Comparison of ENCODE assay signal across 17 cellular contexts in genomic region chr2:176093889-176094232, GRCh38. TPM values are rescaled to one million over a fixed set of nuclear protein-coding genes. Genes with fewer than 3 reads are reported as not detected.
A peak's percentile ranks its signal among the peaks of the same experiment; 100 is the strongest.
DNase-seq lines count a peak whose midpoint lies in the region; ATAC-seq and TF ChIP-seq lines count a peak whose summit lies in the region.
"Had no signal": no experiment of that assay in that cellular context is flagged by ENCODE, and none has a peak within 500 bp of the region (broad histone marks: within the 10 kb centered on the region; RNA-seq: fewer than 3 reads in every experiment).

No MANE protein-coding gene starts in this region.

- CTCF ChIA-PET in PC-3 (lab: Charles Lee): no interaction called here
- CTCF ChIA-PET in CD8-positive, alpha-beta T cell (lab: Charles Lee): interaction anchor here (0.9 to 5.0 kb wide), 2 partner anchors 33 to 405 kb away, joined by 4 to 87 read pairs; no protein-coding TSS in a partner anchor

- no peaks in the 10 kb centered on the region for H3K9me3 ChIP-seq in PC-3 (ENCODE audit: low read length)
- no peaks in the 10 kb centered on the region for H3K9me3 ChIP-seq in iPS-15b (ENCODE audit: control insufficient read depth, insufficient read depth, low read length)
- H3K9me3 ChIP-seq in CD8-positive, alpha-beta T cell (ENCODE audit: low read length): peaks cover 3% of the 10 kb centered on the region
- H3K9me3 ChIP-seq: ascending aorta, neutrophil had no signal

- no peaks in the 10 kb centered on the region for H3F3A ChIP-seq in PC-3 (ENCODE audit: low read length, unreplicated experiment)

- no peak for TF ChIP-seq CTCF in PC-3 (conservative IDR thresholded peaks at IDR 0.05; ENCODE audit: low read depth, low read length)
- TF ChIP-seq CTCF in type B pancreatic cell (conservative IDR thresholded peaks at IDR 0.05): no peak
- TF ChIP-seq CTCF in CD8-positive, alpha-beta T cell (IDR thresholded peaks at IDR 0.05): no peak

- ATAC-seq in PC-3 (no peak), HG03139 (IDR thresholded peaks at IDR 0.05; ENCODE audit: unreplicated experiment) (no peak)
- no peak for ATAC-seq in CD8-positive, alpha-beta T cell
- ATAC-seq: sciatic nerve had no signal

- no peaks in the 10 kb centered on the region for H3K79me2 ChIP-seq in PC-3 (ENCODE audit: low read length)

- H3K4me3 ChIP-seq in PC-3 (ENCODE audit: low read length): peak overlapping the region; percentile 66; the same call in 1 of the 2 replicates
- H3K4me3 ChIP-seq in iPS-15b (ENCODE audit: low read depth, low read length): peak overlapping the region; percentile 46
- H3K4me3 ChIP-seq in CD8-positive, alpha-beta T cell (ENCODE audit: low read depth, low read length): no peak overlapping the region
- H3K4me3 ChIP-seq: lung had no signal

- H3K36me3 ChIP-seq in PC-3 (ENCODE audit: low read depth, low read length) (no peaks in the 10 kb centered on the region), iPS-15b (ENCODE audit: control insufficient read depth, insufficient read depth, low read length) (no peaks in the 10 kb centered on the region)
- no peaks in the 10 kb centered on the region for H3K36me3 ChIP-seq in CD8-positive, alpha-beta T cell (ENCODE audit: insufficient read depth, low read length)
- H3K36me3 ChIP-seq: ascending aorta, neutrophil had no signal

- H4K20me1 ChIP-seq in PC-3 (ENCODE audit: low read length): no peaks in the 10 kb centered on the region

- peak overlapping the region; percentile 84 for H3K4me2 ChIP-seq in PC-3 (ENCODE audit: low read length)

- H3K4me1 ChIP-seq in PC-3 (ENCODE audit: insufficient read depth, low read length) (peaks cover 5% of the 10 kb centered on the region; the same call in 1 of the 2 replicates), iPS-15b (ENCODE audit: control insufficient read depth, insufficient read depth, low read length) (peaks cover 3% of the 10 kb centered on the region)
- H3K4me1 ChIP-seq in CD8-positive, alpha-beta T cell (ENCODE audit: insufficient read depth, low read length): peaks cover 27% of the 10 kb centered on the region

- H3K9ac ChIP-seq in PC-3 (ENCODE audit: low read length) (no peak overlapping the region), iPS-15b (ENCODE audit: low read depth, low read length) (no peak overlapping the region)

- POLR2A ChIA-PET in PC-3 (lab: Charles Lee; ENCODE audit: unreplicated experiment): no interaction called here
- POLR2A ChIA-PET in CD8-positive, alpha-beta T cell (lab: Charles Lee): no interaction called here

- peak overlapping the region; percentile 66 for H3K27ac Mint-ChIP-seq in activated naive CD8-positive, alpha-beta T cell
- H3K27ac Mint-ChIP-seq in activated naive CD8-positive, alpha-beta T cell treated with anti-CD3 and anti-CD28 coated beads for 36 hours: no peak overlapping the region
- H3K27ac Mint-ChIP-seq in type B pancreatic cell: peak overlapping the region; percentile 14
- no peak overlapping the region for H3K27ac Mint-ChIP-seq in CD8-positive, alpha-beta T cell

- intact Hi-C loops in PC-3 (cut with micrococcal nuclease): loop anchor here (10.0 kb wide), 1 partner anchor 1059 kb away; no protein-coding TSS in a partner anchor
- intact Hi-C loops in CD8-positive, alpha-beta T cell (cut with DNase I, micrococcal nuclease): loop anchor here in 1 of 2 experiments (10.0 kb wide), 1 partner anchor 1059 kb away; no protein-coding TSS in a partner anchor

- H3K27me3 ChIP-seq in PC-3 (ENCODE audit: low read length) (peaks cover 35% of the 10 kb centered on the region), iPS-15b (ENCODE audit: control insufficient read depth, insufficient read depth, low read length) (peaks cover 91% of the 10 kb centered on the region)
- peaks cover 84% of the 10 kb centered on the region for H3K27me3 ChIP-seq in CD8-positive, alpha-beta T cell (ENCODE audit: insufficient read depth, low read length)

- peaks cover 4% of the 10 kb centered on the region for H3K9me3 Mint-ChIP-seq in activated naive CD8-positive, alpha-beta T cell (ENCODE audit: low read depth)
- peaks cover 3% of the 10 kb centered on the region for H3K9me3 Mint-ChIP-seq in activated naive CD8-positive, alpha-beta T cell treated with anti-CD3 and anti-CD28 coated beads for 36 hours
- no peaks in the 10 kb centered on the region for H3K9me3 Mint-ChIP-seq in type B pancreatic cell
- peaks cover 10% of the 10 kb centered on the region for H3K9me3 Mint-ChIP-seq in CD8-positive, alpha-beta T cell

- H3K27me3 Mint-ChIP-seq in activated naive CD8-positive, alpha-beta T cell: peaks cover 71% of the 10 kb centered on the region
- H3K27me3 Mint-ChIP-seq in activated naive CD8-positive, alpha-beta T cell treated with anti-CD3 and anti-CD28 coated beads for 36 hours: peaks cover 94% of the 10 kb centered on the region
- H3K27me3 Mint-ChIP-seq in type B pancreatic cell: peaks cover 94% of the 10 kb centered on the region
- H3K27me3 Mint-ChIP-seq in CD8-positive, alpha-beta T cell (ENCODE audit: low read depth): peaks cover 86% of the 10 kb centered on the region

- peaks cover 37% of the 10 kb centered on the region for H3K4me1 Mint-ChIP-seq in activated naive CD8-positive, alpha-beta T cell (ENCODE audit: low read depth)
- H3K4me1 Mint-ChIP-seq in activated naive CD8-positive, alpha-beta T cell treated with anti-CD3 and anti-CD28 coated beads for 36 hours: peaks cover 26% of the 10 kb centered on the region
- peaks cover 12% of the 10 kb centered on the region for H3K4me1 Mint-ChIP-seq in type B pancreatic cell (ENCODE audit: unreplicated experiment)
- peaks cover 32% of the 10 kb centered on the region for H3K4me1 Mint-ChIP-seq in CD8-positive, alpha-beta T cell (ENCODE audit: low read depth)

- H3K4me3 Mint-ChIP-seq in activated naive CD8-positive, alpha-beta T cell: peak overlapping the region; percentile 64
- H3K4me3 Mint-ChIP-seq in activated naive CD8-positive, alpha-beta T cell treated with anti-CD3 and anti-CD28 coated beads for 36 hours: no peak overlapping the region
- H3K4me3 Mint-ChIP-seq in type B pancreatic cell: peak overlapping the region; percentile 60
- H3K4me3 Mint-ChIP-seq in CD8-positive, alpha-beta T cell: no peak overlapping the region

- no peaks in the 10 kb centered on the region for H3K9me2 ChIP-seq in PC-3 (replicated peaks; ENCODE audit: low read length)

- BruUV-seq in PC-3 (replicated peaks; lab: Mats Ljungman, UMichigan): no TSS peak

- no peak for DNase-seq in activated naive CD8-positive, alpha-beta T cell treated with anti-CD3 and anti-CD28 coated beads for 36 hours
- no peak for DNase-seq in PC-3
- DNase-seq in type B pancreatic cell (ENCODE audit: extremely low spot score, unreplicated experiment): no peak
- DNase-seq in CD8-positive, alpha-beta T cell: no peak
- DNase-seq in Kasumi-1 (lab: John Stamatoyannopoulos, UW): no peak
- DNase-seq: activated T-cell treated with anti-CD3 and anti-CD28 coated beads for 4 hours, NCI-H187 had no signal

- no peak overlapping the region for H2AFZ ChIP-seq in PC-3 (ENCODE audit: low read length)

- no peak overlapping the region for H3K27ac ChIP-seq in PC-3 (ENCODE audit: low read length)
- no peak overlapping the region for H3K27ac ChIP-seq in CD8-positive, alpha-beta T cell (ENCODE audit: low read depth, low read length)
- H3K27ac ChIP-seq: ascending aorta, coronary artery, epithelial cell of prostate, neutrophil had no signal

- H3K36me3 Mint-ChIP-seq in activated naive CD8-positive, alpha-beta T cell: peaks cover 4% of the 10 kb centered on the region
- peaks cover 4% of the 10 kb centered on the region for H3K36me3 Mint-ChIP-seq in activated naive CD8-positive, alpha-beta T cell treated with anti-CD3 and anti-CD28 coated beads for 36 hours
- H3K36me3 Mint-ChIP-seq in type B pancreatic cell: no peaks in the 10 kb centered on the region
- H3K36me3 Mint-ChIP-seq in CD8-positive, alpha-beta T cell: no peaks in the 10 kb centered on the region

RNA-seq across cellular contexts. Expression of gene HOXD13, which starts 1.3 kb away (rescaled TPM):
- total RNA-seq in activated naive CD8-positive, alpha-beta T cell treated with anti-CD3 and anti-CD28 coated beads for 36 hours: not detected
- total RNA-seq in PC-3 (2014; rRNA removed) (0.36 and 0.46 TPM in 2 replicates), type B pancreatic cell (ENCODE audit: low replicate concordance) (0.31 and 0.43 TPM in 2 replicates)
- total RNA-seq in CD8-positive, alpha-beta T cell: not detected
- total RNA-seq: ascending aorta, lung, sciatic nerve, temporal lobe had no signal

RNA-seq across cellular contexts. Expression of gene HOXD12, which starts 5.7 kb away (rescaled TPM):
- total RNA-seq in activated naive CD8-positive, alpha-beta T cell treated with anti-CD3 and anti-CD28 coated beads for 36 hours: not detected
- total RNA-seq in PC-3 (2014; rRNA removed) (not detected in 2 replicates), type B pancreatic cell (ENCODE audit: low replicate concordance) (not detected in 2 replicates)
- not detected for total RNA-seq in CD8-positive, alpha-beta T cell
- total RNA-seq: ascending aorta, lung, sciatic nerve, temporal lobe had no signal

RNA-seq across cellular contexts. Expression of gene EVX2, which starts 10.1 kb away (rescaled TPM):
- not detected for total RNA-seq in activated naive CD8-positive, alpha-beta T cell treated with anti-CD3 and anti-CD28 coated beads for 36 hours
- not detected in 2 replicates for total RNA-seq in PC-3 (2014; rRNA removed)
- total RNA-seq in type B pancreatic cell (ENCODE audit: low replicate concordance): 0.10 TPM in 1 of 2 replicates, not detected in the other
- total RNA-seq in CD8-positive, alpha-beta T cell: not detected
- total RNA-seq: ascending aorta, lung, sciatic nerve, temporal lobe had no signal

RNA-seq across cellular contexts. Expression of gene HOXD11, which starts 13.2 kb away (rescaled TPM):
- total RNA-seq in activated naive CD8-positive, alpha-beta T cell treated with anti-CD3 and anti-CD28 coated beads for 36 hours: not detected
- not detected in 2 replicates for total RNA-seq in PC-3 (2014; rRNA removed)
- total RNA-seq in type B pancreatic cell (ENCODE audit: low replicate concordance): 0.21 and 1.1 TPM in 2 replicates
- total RNA-seq in CD8-positive, alpha-beta T cell: not detected
- total RNA-seq: ascending aorta, lung, temporal lobe had no signal

RNA-seq across cellular contexts. Expression of gene HOXD10, which starts 22.7 kb away (rescaled TPM):
- not detected for total RNA-seq in activated naive CD8-positive, alpha-beta T cell treated with anti-CD3 and anti-CD28 coated beads for 36 hours
- not detected in 2 replicates for total RNA-seq in PC-3 (2014; rRNA removed)
- total RNA-seq in type B pancreatic cell (ENCODE audit: low replicate concordance): 0.19 and 0.56 TPM in 2 replicates
- not detected for total RNA-seq in CD8-positive, alpha-beta T cell
- total RNA-seq: ascending aorta, temporal lobe had no signal

Comparison
In these comparisons a context has a peak if more than half of its experiments do, and no peak if none do; other contexts are left out.
1. H3K27ac Mint-ChIP-seq: peak in activated naive CD8-positive, alpha-beta T cell (single experiment) and type B pancreatic cell (single experiment); none in activated naive CD8-positive, alpha-beta T cell treated with anti-CD3 and anti-CD28 coated beads for 36 hours (single experiment) and CD8-positive, alpha-beta T cell (single experiment).
2. H3K4me3 Mint-ChIP-seq: peak in activated naive CD8-positive, alpha-beta T cell (single experiment) and type B pancreatic cell (single experiment); none in activated naive CD8-positive, alpha-beta T cell treated with anti-CD3 and anti-CD28 coated beads for 36 hours (single experiment) and CD8-positive, alpha-beta T cell (single experiment).